Comparison of ENCODE assay signal across 9 cellular contexts in the genomic region with DNA sequence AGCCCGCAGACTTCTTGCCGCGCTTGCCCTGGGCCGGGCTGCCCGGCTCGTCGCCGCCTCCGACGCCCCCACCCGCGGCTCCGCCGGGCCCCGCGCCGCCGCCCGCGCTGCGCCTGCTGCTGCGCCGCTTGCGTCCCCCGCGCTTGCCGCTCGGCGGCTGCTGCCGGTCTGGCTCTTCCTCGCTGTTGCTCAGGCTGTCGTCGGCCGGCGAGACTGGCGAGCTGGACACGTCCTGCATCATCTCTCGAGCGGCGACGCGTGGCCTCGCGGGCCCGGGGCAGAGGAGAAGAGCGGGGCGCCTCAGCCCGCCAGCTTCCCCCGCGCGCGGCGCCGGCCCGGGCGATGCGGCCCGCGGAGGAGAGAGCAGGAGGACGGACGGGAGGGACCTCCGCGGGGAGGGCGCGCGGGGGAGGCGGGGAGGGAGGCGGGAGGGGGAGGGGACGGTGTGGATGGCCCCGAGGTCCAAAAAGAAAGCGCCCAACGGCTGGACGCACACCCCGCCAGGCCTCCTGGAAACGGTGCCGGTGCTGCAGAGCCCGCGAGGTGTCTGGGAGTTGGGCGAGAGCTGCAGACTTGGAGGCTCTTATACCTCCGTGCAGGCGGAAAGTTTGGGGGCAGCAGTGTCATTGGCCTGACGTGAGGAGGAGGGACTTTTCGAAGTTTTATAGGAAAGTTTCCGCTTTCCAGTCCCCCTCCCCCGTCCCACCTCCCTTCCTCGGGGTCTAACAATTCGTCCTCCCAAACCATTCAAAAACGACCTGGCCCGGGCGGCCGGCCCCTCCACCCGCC. TPM values are rescaled to one million over a fixed set of nuclear protein-coding genes. Genes with fewer than 3 reads are reported as not detected.
DNase-seq lines count a peak whose midpoint lies in the region; ATAC-seq, FAIRE-seq and TF ChIP-seq lines count a peak whose summit lies in the region.
"Had no signal": no experiment of that assay in that cellular context is flagged by ENCODE, and none has a peak within 500 bp of the region (broad histone marks: within the 10 kb centered on the region; RNA-seq: fewer than 3 reads in every experiment).

A gene (minus strand): TSS at position 556 of the 789 bp plus-strand sequence. CDS start 315 bp downstream, at position 241.

- peak; percentile 93 for DNase-seq in GM03348 (ENCODE audit: low spot score)
- DNase-seq in UCSD-AML1 (lab: John Stamatoyannopoulos, UW; ENCODE audit: unreplicated experiment): peak; percentile 13
- peak; percentile 47 to 58 for DNase-seq in frontal cortex (ENCODE audit: low spot score in 2 of 2)
- no peak for DNase-seq in progenitor cell of endocrine pancreas (ENCODE audit: low spot score, unreplicated experiment)
- no peak for DNase-seq in NCI-H2196 (lab: John Stamatoyannopoulos, UW; ENCODE audit: unreplicated experiment)
- no peak for DNase-seq in hypothalamus (lab: John Stamatoyannopoulos, UW)
- DNase-seq: T-cell had no signal

- FAIRE-seq in frontal cortex (lab: Jason Lieb, UNC): no peak

- TF ChIP-seq CTCF in progenitor cell of endocrine pancreas (IDR thresholded peaks at IDR 0.05; ENCODE audit: unreplicated experiment): no peak

- no peaks in the 10 kb centered on the region for H3K36me3 Mint-ChIP-seq in progenitor cell of endocrine pancreas (ENCODE audit: insufficient read depth)
- H3K36me3 Mint-ChIP-seq: T-cell had no signal

- no peak within 1 kb of the TSS for H3K27ac Mint-ChIP-seq in progenitor cell of endocrine pancreas

- no peaks in the 10 kb centered on the region for H3K9me3 Mint-ChIP-seq in progenitor cell of endocrine pancreas (ENCODE audit: low read depth)
- H3K9me3 Mint-ChIP-seq: T-cell had no signal

- H3K4me1 Mint-ChIP-seq in progenitor cell of endocrine pancreas (ENCODE audit: low read depth): peaks cover 3% of the 10 kb centered on the region

- ATAC-seq in HG02970 (IDR thresholded peaks at IDR 0.05; ENCODE audit: low FRiP score, unreplicated experiment) (peak; percentile 47), HG03521 (IDR thresholded peaks at IDR 0.05; ENCODE audit: unreplicated experiment) (no peak)

- H3K27me3 Mint-ChIP-seq in progenitor cell of endocrine pancreas: peaks cover 79% of the 10 kb centered on the region

- H3K4me3 Mint-ChIP-seq in progenitor cell of endocrine pancreas (ENCODE audit: low read depth): peak within 1 kb of the TSS; percentile 56

RNA-seq across cellular contexts. Expression of the gene that starts here (rescaled TPM):
- 2.4 TPM for total RNA-seq in frontal cortex
- total RNA-seq in progenitor cell of endocrine pancreas: 1.8 and 2.8 TPM in 2 replicates

Comparison
In these comparisons a context has a peak if more than half of its experiments do, and no peak if none do; other contexts are left out.
1. DNase-seq: peak in GM03348 (single experiment), UCSD-AML1 (single experiment) and frontal cortex (2 of 2); none in progenitor cell of endocrine pancreas (single experiment), NCI-H2196 (single experiment) and hypothalamus (0 of 51).